19 cellular contexts compared by ENCODE assay signal in the genomic region with DNA sequence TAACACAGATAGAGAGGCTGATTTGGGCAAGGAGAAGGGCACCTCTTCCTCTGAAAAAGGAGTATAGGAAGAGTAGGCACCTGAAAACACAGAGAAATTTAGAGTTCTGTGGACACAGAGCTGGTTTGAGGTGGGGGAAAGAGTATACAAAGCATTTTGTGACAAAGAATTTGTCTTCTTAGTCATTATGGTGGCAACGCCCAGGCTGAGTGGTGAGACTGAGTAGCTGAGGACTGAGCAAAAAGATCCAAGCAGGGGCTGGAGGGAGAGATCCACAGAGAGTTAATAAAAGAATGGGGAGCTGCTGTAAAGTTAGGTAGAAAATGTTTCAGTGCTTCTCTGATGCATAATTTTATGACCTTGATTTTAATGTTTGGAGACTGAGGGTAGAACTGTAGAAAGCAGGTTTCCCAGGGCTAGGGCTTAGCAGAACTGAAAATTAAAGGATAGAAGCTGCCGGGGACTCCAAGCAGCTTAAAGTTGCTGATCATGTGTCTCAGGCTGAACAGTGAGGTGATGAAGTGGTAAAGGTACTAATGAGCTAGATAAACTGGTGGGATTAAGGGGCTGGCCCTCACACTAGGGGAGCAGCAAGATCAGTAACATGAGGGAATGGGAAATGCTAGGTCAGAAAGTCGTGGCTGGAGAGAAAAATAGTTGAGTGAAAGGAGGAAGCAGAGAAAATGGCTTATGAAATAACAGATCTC.
DNase-seq lines count a peak whose midpoint lies in the region; ATAC-seq and TF ChIP-seq lines count a peak whose summit lies in the region.
"Had no signal": no experiment of that assay in that cellular context is flagged by ENCODE, and none has a peak within 500 bp of the region (broad histone marks: within the 10 kb centered on the region; RNA-seq: fewer than 3 reads in every experiment).

No MANE protein-coding gene starts in this region.

- H3K27ac ChIP-seq in PC-3 (ENCODE audit: low read length) = peak overlapping the region; percentile 79
- H3K27ac ChIP-seq in epithelial cell of prostate = peak overlapping the region; percentile 55
- no peak overlapping the region for H3K27ac ChIP-seq in RWPE1
- H3K27ac ChIP-seq: body of pancreas, colonic mucosa, psoas muscle had no signal

- H3K27ac Mint-ChIP-seq in progenitor cell of endocrine pancreas = peak overlapping the region; percentile 37
- H3K27ac Mint-ChIP-seq: activated naive CD4-positive, alpha-beta T cell treated with anti-CD3 and anti-CD28 coated beads, Interleukin-2, amount 50 U/mL, for 72 hours; activated T-cell treated with anti-CD3 and anti-CD28 coated beads, Interleukin-2, amount 50 U/mL, for 72 hours had no signal

- H2AFZ ChIP-seq in PC-3 (ENCODE audit: low read length) = 0 out of 2 replicates have a peak overlapping the region, but pooled peaks have one; percentile 15

- CTCF ChIA-PET in PC-3 (lab: Charles Lee) = interaction anchor here (0.5 kb wide), 1 partner anchor 119 kb away, joined by 3 read pairs; a partner anchor contains a TSS
- CTCF ChIA-PET in RWPE1 (lab: Yijun Ruan, JAX) = no interaction called here

- no peaks in the 10 kb centered on the region for H3F3A ChIP-seq in PC-3 (ENCODE audit: low read length, unreplicated experiment)

- peak; percentile 18 for DNase-seq in ELR (ENCODE audit: low read depth)
- DNase-seq in PC-3 = peak; percentile 63
- DNase-seq in epithelial cell of prostate (ENCODE audit: low read depth, low spot score) = no peak
- no peak for DNase-seq in progenitor cell of endocrine pancreas (ENCODE audit: low spot score, unreplicated experiment)
- no peak for DNase-seq in RWPE1 (ENCODE audit: low spot score)
- DNase-seq: activated CD4-positive, CD25-positive, alpha-beta regulatory T cell treated with anti-CD3 and anti-CD28 coated beads, Interleukin-2, amount 50 U/mL, for 72 hours; activated T-cell treated with anti-CD3 and anti-CD28 coated beads, Interleukin-2, amount 50 U/mL, for 72 hours; body of pancreas; colonic mucosa; foreskin fibroblast; NCI-H1436; NCI-H2171; NCI-H748 treated with DMSO at 0.1 percent for 48 hours; psoas muscle; T1000 had no signal

- H3K79me2 ChIP-seq in PC-3 (ENCODE audit: low read length) = no peaks in the 10 kb centered on the region

- peaks cover 32% of the 10 kb centered on the region for H3K27me3 Mint-ChIP-seq in progenitor cell of endocrine pancreas

- H3K9ac ChIP-seq in PC-3 (ENCODE audit: low read length) = peak overlapping the region; percentile 18; the same call in 1 of the 2 replicates

- no peaks in the 10 kb centered on the region for H3K9me3 ChIP-seq in PC-3 (ENCODE audit: low read length)
- H3K9me3 ChIP-seq: body of pancreas, colonic mucosa, psoas muscle had no signal

- intact Hi-C loops in PC-3 (cut with micrococcal nuclease) = loop anchor here (5.0 kb wide), 1 partner anchor 35 kb away; no protein-coding TSS in a partner anchor

- POLR2A ChIA-PET in PC-3 (lab: Charles Lee; ENCODE audit: unreplicated experiment) = no interaction called here
- POLR2A ChIA-PET in RWPE1 (lab: Yijun Ruan, JAX; ENCODE audit: low non-redundant PET) = no interaction called here

- BruUV-seq in PC-3 (replicated peaks; lab: Mats Ljungman, UMichigan) = no TSS peak

- no peaks in the 10 kb centered on the region for H3K36me3 ChIP-seq in PC-3 (ENCODE audit: low read depth, low read length)
- H3K36me3 ChIP-seq: colonic mucosa had no signal

- peaks cover 43% of the 10 kb centered on the region for H3K4me1 ChIP-seq in PC-3 (ENCODE audit: insufficient read depth, low read length)
- H3K4me1 ChIP-seq: body of pancreas, colonic mucosa, psoas muscle had no signal

- TF ChIP-seq CTCF in PC-3 (conservative IDR thresholded peaks at IDR 0.05; ENCODE audit: low read depth, low read length) = no peak
- TF ChIP-seq CTCF in progenitor cell of endocrine pancreas (IDR thresholded peaks at IDR 0.05; ENCODE audit: unreplicated experiment) = no peak
- TF ChIP-seq CTCF in RWPE1 (conservative IDR thresholded peaks at IDR 0.05; ENCODE audit: low read depth) = no peak

- no peaks in the 10 kb centered on the region for H4K20me1 ChIP-seq in PC-3 (ENCODE audit: low read length)

- H3K4me2 ChIP-seq in PC-3 (ENCODE audit: low read length) = peak overlapping the region; percentile 58

- no peaks in the 10 kb centered on the region for H3K9me2 ChIP-seq in PC-3 (replicated peaks; ENCODE audit: low read length)

- no peak overlapping the region for H3K4me3 Mint-ChIP-seq in progenitor cell of endocrine pancreas (ENCODE audit: low read depth)
- H3K4me3 Mint-ChIP-seq: activated T-cell treated with anti-CD3 and anti-CD28 coated beads, Interleukin-2, amount 50 U/mL, for 72 hours had no signal

- peaks cover 24% of the 10 kb centered on the region for H3K4me1 Mint-ChIP-seq in progenitor cell of endocrine pancreas (ENCODE audit: low read depth)

- H3K4me3 ChIP-seq in PC-3 (ENCODE audit: low read length) = no peak overlapping the region
- H3K4me3 ChIP-seq: body of pancreas, colonic mucosa, psoas muscle had no signal

- no peaks in the 10 kb centered on the region for H3K36me3 Mint-ChIP-seq in progenitor cell of endocrine pancreas (ENCODE audit: insufficient read depth)

- H3K27me3 ChIP-seq in PC-3 (ENCODE audit: low read length) = no peaks in the 10 kb centered on the region
- H3K27me3 ChIP-seq: body of pancreas, colonic mucosa had no signal

- no peaks in the 10 kb centered on the region for H3K9me3 Mint-ChIP-seq in progenitor cell of endocrine pancreas (ENCODE audit: low read depth)

- ATAC-seq in PC-3 (peak; percentile 68), GM21737 (IDR thresholded peaks at IDR 0.05; ENCODE audit: unreplicated experiment) (no peak), GM18909 (IDR thresholded peaks at IDR 0.05; ENCODE audit: poor library complexity, unreplicated experiment) (no peak)
- ATAC-seq: activated naive CD4-positive, alpha-beta T cell treated with anti-CD3 and anti-CD28 coated beads, Interleukin-2, amount 50 U/mL, for 72 hours; activated T-cell treated with anti-CD3 and anti-CD28 coated beads, Interleukin-2, amount 50 U/mL, for 72 hours; body of pancreas; psoas muscle; SK-N-SH treated with all-trans-retinoic acid at 6 μM for 48 hours had no signal

Comparison
In these comparisons a context has a peak if more than half of its experiments do, and no peak if none do; other contexts are left out.
1. DNase-seq: peak in ELR (single experiment) and PC-3 (single experiment); none in epithelial cell of prostate (single experiment), progenitor cell of endocrine pancreas (single experiment) and RWPE1 (single experiment).